ENCODE assay signal across 8 cellular contexts in genomic region chr11:62830904-62831519, GRCh38. TPM values are rescaled to one million over a fixed set of nuclear protein-coding genes. Genes with fewer than 3 reads are reported as not detected.
DNase-seq lines count a peak whose midpoint lies in the region; ATAC-seq and TF ChIP-seq lines count a peak whose summit lies in the region.

No MANE protein-coding gene starts in this region.

- DNase-seq in SIG-M5 treated with dmso at 0.1 percent for 504 hours (lab: John Stamatoyannopoulos, UW; ENCODE audit: unreplicated experiment) = peak; percentile 65
- DNase-seq in SIG-M5 (lab: John Stamatoyannopoulos, UW) = no peak
- peak; percentile 84 for DNase-seq in NCI-H2227 (lab: John Stamatoyannopoulos, UW; ENCODE audit: unreplicated experiment)
- DNase-seq in dorsolateral prefrontal cortex = no peak
- DNase-seq in natural killer cell = no peak
- no peak for DNase-seq in cerebellar cortex (ENCODE audit: low spot score)
- DNase-seq in KG1 (lab: John Stamatoyannopoulos, UW) = no peak

- peak overlapping the region in 54 of 59 donors; percentile 26 to 96 (median 86) for H3K27ac ChIP-seq in dorsolateral prefrontal cortex

- peak overlapping the region; percentile 99 to 100 for H3K27ac Mint-ChIP-seq in natural killer cell

- intact Hi-C loops in dorsolateral prefrontal cortex (cut with DNase I) (loop anchor here in 1 of 2 donors (1.0 to 5.0 kb wide), 2 partner anchors 24 to 44 kb away; partner anchors contain the start of gene TMEM179B), natural killer cell (cut with micrococcal nuclease) (loop anchor here (1.0 kb wide), 1 partner anchor 8 kb away; the partner anchor contains the start of gene WDR74)

- ATAC-seq in natural killer cell (no peak), HG02571 (IDR thresholded peaks at IDR 0.05; ENCODE audit: unreplicated experiment) (no peak)

- no peak for TF ChIP-seq CTCF in dorsolateral prefrontal cortex (IDR thresholded peaks at IDR 0.05 in 54 of 56, conservative IDR thresholded peaks at IDR 0.05 in 2 of 56; ENCODE audit: low read depth in 1 of 56, partially characterized antibody in 56 of 56)
- TF ChIP-seq CTCF in natural killer cell (IDR thresholded peaks at IDR 0.05) = no peak

- H3K27me3 Mint-ChIP-seq in natural killer cell (ENCODE audit: low read depth in 2 of 2) = no peaks in the 10 kb centered on the region

- peak overlapping the region; percentile 97 for H3K4me3 Mint-ChIP-seq in natural killer cell

- no peaks in the 10 kb centered on the region for H3K9me3 Mint-ChIP-seq in natural killer cell

- no peaks in the 10 kb centered on the region for H3K27me3 ChIP-seq in dorsolateral prefrontal cortex

- no peaks in the 10 kb centered on the region for H3K36me3 Mint-ChIP-seq in natural killer cell

- peaks cover 27 to 42% of the 10 kb centered on the region in 2 donors for H3K4me1 Mint-ChIP-seq in natural killer cell

- H3K4me3 ChIP-seq in dorsolateral prefrontal cortex = peak overlapping the region; percentile 71 to 100 (median 95)

RNA-seq across cellular contexts. Expression of gene STX5, which starts 0.8 kb away (rescaled TPM):
- total RNA-seq in dorsolateral prefrontal cortex (10 to 100 TPM; 32.4 to 53.5 (median 41.9) TPM), natural killer cell (100 to 1,000 TPM; 138 to 171 (median 166) TPM)

RNA-seq across cellular contexts. Expression of gene TEX54, which starts 1.6 kb away (rescaled TPM):
- total RNA-seq in dorsolateral prefrontal cortex (1 to 10 TPM in 1 of 120 experiments, not detected in 119; 2.6 TPM), natural killer cell (not detected)

RNA-seq across cellular contexts. Expression of gene WDR74, which starts 8.4 kb away (rescaled TPM):
- total RNA-seq in dorsolateral prefrontal cortex = 10 to 100 TPM; 23.7 to 53.8 (median 36.2) TPM
- 100 to 1,000 TPM; 151 to 173 (median 171) TPM for total RNA-seq in natural killer cell

RNA-seq across cellular contexts. Expression of gene NXF1, which starts 25.8 kb away (rescaled TPM):
- total RNA-seq in dorsolateral prefrontal cortex (100 to 1,000 TPM in 2 of 120 experiments, 10 to 100 TPM in 118; 45.9 to 110 (median 66.3) TPM), natural killer cell (100 to 1,000 TPM; 284 to 341 (median 319) TPM)

RNA-seq across cellular contexts. Expression of gene TMEM223, which starts 39.2 kb away (rescaled TPM):
- total RNA-seq in dorsolateral prefrontal cortex (10 to 100 TPM; 10.1 to 27.1 (median 19.7) TPM), natural killer cell (10 to 100 TPM in 1 of 3 donors, 1 to 10 TPM in 2; 4.8 to 10.0 (median 5.0) TPM)

Comparison
In these comparisons a context has a peak if more than half of its experiments do, and no peak if none do; other contexts are left out.
1. DNase-seq: peak in SIG-M5 treated with dmso at 0.1 percent for 504 hours (single experiment) and NCI-H2227 (single experiment); none in SIG-M5 (single experiment), dorsolateral prefrontal cortex (0 of 10), natural killer cell (single experiment), cerebellar cortex (single experiment) and KG1 (single experiment).